In genomic region chr11:70550456-70551195, GRCh38 we compare ENCODE assay signal across 19 cellular contexts.
A peak's percentile ranks its signal among the peaks of the same experiment; 100 is the strongest.
DNase-seq lines count a peak whose midpoint lies in the region; ATAC-seq, FAIRE-seq and TF ChIP-seq lines count a peak whose summit lies in the region.
"Had no signal": no experiment of that assay in that cellular context is flagged by ENCODE, and none has a peak within 500 bp of the region (broad histone marks: within the 10 kb centered on the region; RNA-seq: fewer than 3 reads in every experiment).

No MANE protein-coding gene starts in this region.

- no peak overlapping the region for H4K8ac ChIP-seq in H1 (ENCODE audit: extremely low read depth, insufficient read depth, low read length)
- no peak overlapping the region for H4K8ac ChIP-seq in neuronal stem cell (ENCODE audit: low read depth, low read length)

- POLR2A ChIA-PET in H1 (lab: Charles Lee; ENCODE audit: partially characterized antibody): no interaction called here

- H4K5ac ChIP-seq in H1 (ENCODE audit: insufficient read length, low read depth, low read length): no peak overlapping the region

- no peak overlapping the region for H3K4me3 Mint-ChIP-seq in natural killer cell treated with Interleukin-12 subunit alpha and Interleukin-12 subunit beta and Interleukin-15 and Interleukin-18, amount 100 ng/mL, for 72 hours
- H3K4me3 Mint-ChIP-seq in natural killer cell: no peak overlapping the region
- H3K4me3 Mint-ChIP-seq: CD4-positive, alpha-beta memory T cell; H9 had no signal

- H2BK5ac ChIP-seq in H1 (ENCODE audit: low read depth, low read length) (peak overlapping the region; percentile 68; the same call in 1 of the 2 replicates), neuronal stem cell (ENCODE audit: low read length) (peak overlapping the region; percentile 44)

- H3K4me1 Mint-ChIP-seq in natural killer cell treated with Interleukin-12 subunit alpha and Interleukin-12 subunit beta and Interleukin-15 and Interleukin-18, amount 100 ng/mL, for 72 hours (ENCODE audit: low read depth in 2 of 2): no peaks in the 10 kb centered on the region
- H3K4me1 Mint-ChIP-seq in natural killer cell: no peaks in the 10 kb centered on the region
- H3K4me1 Mint-ChIP-seq: CD4-positive, alpha-beta memory T cell had no signal

- H3K27ac Mint-ChIP-seq in natural killer cell treated with Interleukin-12 subunit alpha and Interleukin-12 subunit beta and Interleukin-15 and Interleukin-18, amount 100 ng/mL, for 72 hours: no peak overlapping the region
- H3K27ac Mint-ChIP-seq in natural killer cell: no peak overlapping the region
- H3K27ac Mint-ChIP-seq: CD4-positive, alpha-beta memory T cell had no signal

- H3K9me3 Mint-ChIP-seq in natural killer cell treated with Interleukin-12 subunit alpha and Interleukin-12 subunit beta and Interleukin-15 and Interleukin-18, amount 100 ng/mL, for 72 hours: no peaks in the 10 kb centered on the region
- H3K9me3 Mint-ChIP-seq in natural killer cell: no peaks in the 10 kb centered on the region
- H3K9me3 Mint-ChIP-seq: H9 had no signal

- peaks cover 0 to 14% (median 10%) of the 10 kb centered on the region in 4 experiments; a peak in 6 of 7 replicates for H3K4me1 ChIP-seq in H1 (replicated peaks in 1 of 4; ENCODE audit: control insufficient read depth in 3 of 4, insufficient read depth in 4 of 4, low read length in 3 of 4)
- H3K4me1 ChIP-seq in neuronal stem cell (ENCODE audit: control insufficient read depth in 2 of 2, insufficient read depth in 1 of 2, low read depth in 1 of 2, low read length in 2 of 2): peaks cover 36 to 40% of the 10 kb centered on the region in 2 donors
- peaks cover 0 to 9% (median 0%) of the 10 kb centered on the region in 6 donors for H3K4me1 ChIP-seq in spleen

- H3K36me3 ChIP-seq in H1 (ENCODE audit: control insufficient read depth in 2 of 4, insufficient read depth in 4 of 4, low read length in 3 of 4) (no peaks in the 10 kb centered on the region; a peak in 1 of 8 replicates), neuronal stem cell (replicated peaks in 1 of 2; ENCODE audit: control insufficient read depth in 2 of 2, insufficient read depth in 2 of 2, low read length in 2 of 2) (no peaks in the 10 kb centered on the region), spleen (no peaks in the 10 kb centered on the region)

- H4K91ac ChIP-seq in H1 (replicated peaks; ENCODE audit: insufficient read length, low read length) (no peak overlapping the region), neuronal stem cell (ENCODE audit: low read depth, low read length, poor library complexity) (peak overlapping the region; percentile 38)

- no peak for FAIRE-seq in H1 (lab: Jason Lieb, UNC)
- FAIRE-seq: GM12892 had no signal

- H2AK5ac ChIP-seq in H1 (ENCODE audit: low read depth, low read length) (peak overlapping the region; percentile 3; the same call in 1 of the 2 replicates), neuronal stem cell (ENCODE audit: low read depth, low read length) (peak overlapping the region; percentile 90)

- H3K27me3 ChIP-seq in H1 (replicated peaks in 1 of 4; ENCODE audit: control insufficient read depth in 3 of 4, extremely low read depth in 1 of 4, insufficient read depth in 3 of 4, low read length in 3 of 4) (no peaks in the 10 kb centered on the region), neuronal stem cell (ENCODE audit: control insufficient read depth in 3 of 3, insufficient read depth in 3 of 3, low read depth in 1 of 3, low read length in 3 of 3) (no peaks in the 10 kb centered on the region), spleen (replicated peaks in 1 of 7) (peaks cover 0 to 18% (median 0%) of the 10 kb centered on the region in 7 donors)

- TF ChIP-seq EP300 in H1 (IDR thresholded peaks at IDR 0.05; ENCODE audit: borderline replicate concordance in 1 of 2, low read depth in 2 of 2, low read length in 2 of 2): no peak

- H3K27me3 Mint-ChIP-seq in natural killer cell treated with Interleukin-12 subunit alpha and Interleukin-12 subunit beta and Interleukin-15 and Interleukin-18, amount 100 ng/mL, for 72 hours: peaks cover 0 to 4% of the 10 kb centered on the region in 2 donors
- no peaks in the 10 kb centered on the region for H3K27me3 Mint-ChIP-seq in natural killer cell (ENCODE audit: low read depth in 2 of 2)

- no peak overlapping the region for H3K23ac ChIP-seq in H1 (ENCODE audit: insufficient read length)
- H3K23ac ChIP-seq in neuronal stem cell (ENCODE audit: low read depth, low read length, poor library complexity): peak overlapping the region; percentile 70

- no peak overlapping the region for H2BK20ac ChIP-seq in H1 (ENCODE audit: low read length)

- H4K20me1 ChIP-seq in H1 (replicated peaks in 1 of 2; ENCODE audit: control insufficient read depth in 1 of 2, insufficient read depth in 2 of 2, low read length in 2 of 2): peaks cover 2 to 6% of the 10 kb centered on the region in 2 experiments

- H3K9me3 ChIP-seq in H1 (ENCODE audit: insufficient read depth in 2 of 2, low read depth in 1 of 2, low read length in 1 of 2): no peaks in the 10 kb centered on the region
- no peaks in the 10 kb centered on the region for H3K9me3 ChIP-seq in neuronal stem cell (replicated peaks in 1 of 2; ENCODE audit: control insufficient read depth in 2 of 2, insufficient read depth in 1 of 2, low read depth in 1 of 2, low read length in 2 of 2)
- H3K9me3 ChIP-seq in spleen: no peaks in the 10 kb centered on the region

- no peaks in the 10 kb centered on the region for H3K23me2 ChIP-seq in H1 (ENCODE audit: low read depth, low read length)

- H3K18ac ChIP-seq in H1 (ENCODE audit: extremely low read depth, low read length) (no peak overlapping the region), neuronal stem cell (ENCODE audit: low read length) (peak overlapping the region; percentile 93)

- H2AFZ ChIP-seq in H1 (ENCODE audit: low read length): no peak overlapping the region
- no peak overlapping the region for H2AFZ ChIP-seq in neuronal stem cell (ENCODE audit: low read length)

- H2BK15ac ChIP-seq in H1 (ENCODE audit: low read length) (no peak overlapping the region), neuronal stem cell (ENCODE audit: low read length) (peak overlapping the region; percentile 91)

- H3K9ac ChIP-seq in H1 (replicated peaks in 1 of 4; ENCODE audit: extremely low read depth in 1 of 4, low read depth in 3 of 4, low read length in 3 of 4) (no peak overlapping the region; a peak in 1 of 7 replicates), neuronal stem cell (ENCODE audit: low read depth, low read length, poor library complexity) (peak overlapping the region; percentile 31)

- H2BK120ac ChIP-seq in H1 (replicated peaks; ENCODE audit: low read depth, low read length): no peak overlapping the region
- H2BK120ac ChIP-seq in neuronal stem cell (ENCODE audit: low read depth, low read length): no peak overlapping the region

- no peak for ATAC-seq in natural killer cell treated with Interleukin-12 subunit alpha and Interleukin-12 subunit beta and Interleukin-15 and Interleukin-18, amount 100 ng/mL, for 72 hours
- ATAC-seq in natural killer cell: no peak
- ATAC-seq in GM18873 (IDR thresholded peaks at IDR 0.05; ENCODE audit: low FRiP score, unreplicated experiment): no peak
- ATAC-seq: HCT116 had no signal

- no peak overlapping the region for H3K4ac ChIP-seq in H1 (replicated peaks; ENCODE audit: insufficient read length, low read depth, low read length)
- peak overlapping the region; percentile 47 for H3K4ac ChIP-seq in neuronal stem cell (ENCODE audit: low read length)

- intact Hi-C loops in natural killer cell (cut with micrococcal nuclease): no loop called here
- intact Hi-C loops in spleen (cut with DNase I; ENCODE audit: low total_unique reads): no loop called here

- H3K4me3 ChIP-seq in H1 (ENCODE audit: extremely low read depth in 1 of 4, insufficient read depth in 2 of 4, low read depth in 3 of 4, low read length in 4 of 4): no peak overlapping the region
- no peak overlapping the region for H3K4me3 ChIP-seq in neuronal stem cell (ENCODE audit: low read length in 2 of 2)
- no peak overlapping the region for H3K4me3 ChIP-seq in spleen

- H3K79me1 ChIP-seq in H1 (ENCODE audit: low read depth, low read length): peaks cover 6% of the 10 kb centered on the region; the same call in 1 of the 2 replicates
- H3K79me1 ChIP-seq in neuronal stem cell (ENCODE audit: low read depth, low read length): no peaks in the 10 kb centered on the region

- no peak for TF ChIP-seq RAD21 in H1 (IDR thresholded peaks at IDR 0.05 in 1 of 2, conservative IDR thresholded peaks at IDR 0.05 in 1 of 2; ENCODE audit: low read depth in 2 of 2, low read length in 2 of 2)

- CTCF ChIA-PET in H1 (lab: Charles Lee; ENCODE audit: partially characterized antibody): interaction anchor here (1.1 to 2.5 kb wide), 4 partner anchors 11 to 39 kb away, joined by 3 to 9 read pairs (median 5); no protein-coding TSS in a partner anchor

- DNase-seq in natural killer cell treated with Interleukin-12 subunit alpha and Interleukin-12 subunit beta and Interleukin-15 and Interleukin-18, amount 100 ng/mL, for 72 hours (ENCODE audit: low spot score): peak; percentile 34
- DNase-seq in natural killer cell (no peak), H1 (ENCODE audit: low read depth in 1 of 2, low spot score in 2 of 2) (no peak), neuronal stem cell (ENCODE audit: low spot score) (no peak), spleen (peak; percentile 51), pons (ENCODE audit: low spot score) (no peak), putamen (ENCODE audit: low spot score) (no peak)
- DNase-seq: C1 segment of cervical spinal cord; Calu3; CD4-positive, alpha-beta memory T cell; COR-L47; DMS53; DMS79 treated with DMSO at 0.1 percent for 48 hours; GF-D8; GOT3; H9 had no signal

- no peak for TF ChIP-seq POLR2A in H1 (IDR thresholded peaks at IDR 0.05; ENCODE audit: control extremely low read depth in 1 of 2, low read depth in 2 of 2, low read length in 2 of 2)
- no peak for TF ChIP-seq POLR2A in spleen (IDR thresholded peaks at IDR 0.05)

- no peaks in the 10 kb centered on the region for H3K79me2 ChIP-seq in H1 (ENCODE audit: control insufficient read depth in 1 of 2, insufficient read depth in 2 of 2, low read length in 2 of 2)

- H3K56ac ChIP-seq in H1 (replicated peaks; ENCODE audit: insufficient read length, low read depth, low read length): no peak overlapping the region

- no peak overlapping the region for H2BK12ac ChIP-seq in H1 (ENCODE audit: low read depth, low read length)
- peak overlapping the region; percentile 88 for H2BK12ac ChIP-seq in neuronal stem cell (ENCODE audit: low read length)

- no peak for TF ChIP-seq CTCF in natural killer cell (IDR thresholded peaks at IDR 0.05)
- no peak for TF ChIP-seq CTCF in H1 (IDR thresholded peaks at IDR 0.05; ENCODE audit: control extremely low read depth in 1 of 3, insufficient read depth in 1 of 3, low read depth in 1 of 3, low read length in 3 of 3)
- TF ChIP-seq CTCF in spleen (IDR thresholded peaks at IDR 0.05 in 8 of 11, conservative IDR thresholded peaks at IDR 0.05 in 3 of 11): no peak

- no peaks in the 10 kb centered on the region for H3K36me3 Mint-ChIP-seq in natural killer cell treated with Interleukin-12 subunit alpha and Interleukin-12 subunit beta and Interleukin-15 and Interleukin-18, amount 100 ng/mL, for 72 hours
- no peaks in the 10 kb centered on the region for H3K36me3 Mint-ChIP-seq in natural killer cell
- H3K36me3 Mint-ChIP-seq: CD4-positive, alpha-beta memory T cell had no signal

- H3K4me2 ChIP-seq in H1 (ENCODE audit: insufficient read depth in 1 of 2, low read depth in 2 of 2, low read length in 2 of 2) (no peak overlapping the region), neuronal stem cell (ENCODE audit: insufficient read depth, low read length, poor library complexity, severe bottlenecking) (no peak overlapping the region)

- H3K27ac ChIP-seq in H1 (ENCODE audit: low read depth, low read length) (no peak overlapping the region), neuronal stem cell (replicated peaks; ENCODE audit: low read length) (no peak overlapping the region), spleen (no peak overlapping the region)

- H3K14ac ChIP-seq in H1 (ENCODE audit: insufficient read length): no peak overlapping the region
- H3K14ac ChIP-seq in neuronal stem cell (ENCODE audit: low read length): no peak overlapping the region

- 96% methylated on average over 19 of the region's 22 CpGs; no CpG with 5 or more reads in 1 of the 2 experiments for WGBS in H1 (ENCODE audit: extremely low coverage in 1 of 2, insufficient coverage in 1 of 2, insufficient read length in 1 of 2, insufficient replicate concordance in 2 of 2, low coverage in 1 of 2, low lambda C conversion rate in 2 of 2, missing lambda C conversion rate in 1 of 2), 2 experiments
- no CpG with 5 or more reads among the region's 22 CpGs for WGBS in neuronal stem cell (ENCODE audit: extremely low coverage in 2 of 2, insufficient read length in 2 of 2, insufficient replicate concordance in 1 of 2), 2 donors
- 89 to 96% (median 91%) methylated on average over 22 of the region's 22 CpGs for WGBS in spleen, 5 donors

Comparison
In these comparisons a context has a peak if more than half of its experiments do, and no peak if none do; other contexts are left out.
1. DNase-seq: peak in natural killer cell treated with Interleukin-12 subunit alpha and Interleukin-12 subunit beta and Interleukin-15 and Interleukin-18, amount 100 ng/mL, for 72 hours (single experiment) and spleen (single experiment); none in natural killer cell (single experiment), H1 (0 of 2), neuronal stem cell (single experiment), pons (single experiment) and putamen (single experiment).